In the genomic region with DNA sequence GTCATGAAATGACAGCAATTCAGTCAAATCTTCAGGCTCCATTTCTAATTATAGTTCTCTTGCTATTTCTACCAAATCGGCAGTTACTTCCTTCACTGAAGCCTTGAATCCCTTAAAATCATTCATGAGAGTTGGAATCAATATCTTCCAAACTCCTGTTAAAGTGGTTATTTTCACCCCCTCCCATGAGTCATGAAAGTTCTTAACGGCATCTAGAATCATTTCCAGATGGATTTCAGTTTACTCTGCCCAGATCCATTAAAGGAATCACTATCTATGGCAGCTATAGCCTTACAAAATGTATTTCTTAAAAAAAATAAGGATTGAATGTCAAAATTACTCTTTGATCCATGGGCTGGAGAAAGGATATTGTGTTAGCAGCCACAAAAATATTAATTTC, we compare ENCODE assay signal across 22 cellular contexts.
"Had no signal": no experiment of that assay in that cellular context is flagged by ENCODE, and none has a peak within 500 bp of the region (broad histone marks: within the 10 kb centered on the region; RNA-seq: fewer than 3 reads in every experiment).

No MANE protein-coding gene starts in this region.

- H3K27ac ChIP-seq: esophagus squamous epithelium, gastrocnemius medialis, left ventricle myocardium inferior, neural progenitor cell, prostate gland, right atrium auricular region, tibial nerve had no signal

- H3K4me2 ChIP-seq: neural progenitor cell had no signal

- H3K36me3 ChIP-seq: esophagus squamous epithelium, gastrocnemius medialis, left ventricle myocardium inferior, neural progenitor cell, prostate gland, right atrium auricular region, tibial nerve had no signal

- H3K4me1 ChIP-seq: esophagus squamous epithelium, gastrocnemius medialis, left ventricle myocardium inferior, neural progenitor cell, prostate gland, right atrium auricular region, tibial nerve had no signal

- DNase-seq: activated CD4-positive, alpha-beta T cell treated with anti-CD3 and anti-CD28 coated beads, Interleukin-2, amount 10 ng/mL, durations not matched to agents 7 days and 5 days; activated CD8-positive, alpha-beta T cell treated with anti-CD3 and anti-CD28 coated beads, Interleukin-2, amount 10 ng/mL, durations not matched to agents 7 days and 5 days; activated naive CD4-positive, alpha-beta T cell treated with anti-CD3 and anti-CD28 coated beads for 36 hours; activated T-cell treated with anti-CD3 and anti-CD28 coated beads, Interleukin-2, amount 50 U/mL, for 24 hours; aorta; dermis blood vessel endothelial cell; effector memory CD8-positive, alpha-beta T cell; esophagus squamous epithelium; gastrocnemius medialis; head of caudate nucleus; kidney glomerular epithelial cell; left ventricle myocardium inferior; mucosa of descending colon; naive B cell; stimulated activated CD4-positive, alpha-beta T cell treated with anti-CD3 and anti-CD28 coated beads, Interleukin-12 subunit alpha, Interleukin-12 subunit beta, amount 100 ng/mL, for 4 hours; stimulated activated CD4-positive, alpha-beta T cell treated with anti-CD3 and anti-CD28 coated beads, Interleukin-1b, Interleukin-23, amount 100 ng/mL, for 48 hours; stimulated activated CD8-positive, alpha-beta memory T cell treated with anti-CD3 and anti-CD28 coated beads, Interleukin-4, amount 100 ng/mL, for 48 hours; stimulated activated naive CD4-positive, alpha-beta T cell had no signal

- H3K9me3 ChIP-seq: esophagus squamous epithelium, gastrocnemius medialis, mucosa of descending colon, prostate gland, right atrium auricular region, tibial nerve had no signal

- H3K4me3 ChIP-seq: esophagus squamous epithelium, gastrocnemius medialis, left ventricle myocardium inferior, mucosa of descending colon, neural progenitor cell, prostate gland, right atrium auricular region, tibial nerve had no signal

- H3K27me3 ChIP-seq: esophagus squamous epithelium, gastrocnemius medialis, neural progenitor cell, right atrium auricular region, tibial nerve had no signal

- H3K9ac ChIP-seq: neural progenitor cell had no signal
